Comparison of ENCODE assay signal across 8 cellular contexts in the genomic region with DNA sequence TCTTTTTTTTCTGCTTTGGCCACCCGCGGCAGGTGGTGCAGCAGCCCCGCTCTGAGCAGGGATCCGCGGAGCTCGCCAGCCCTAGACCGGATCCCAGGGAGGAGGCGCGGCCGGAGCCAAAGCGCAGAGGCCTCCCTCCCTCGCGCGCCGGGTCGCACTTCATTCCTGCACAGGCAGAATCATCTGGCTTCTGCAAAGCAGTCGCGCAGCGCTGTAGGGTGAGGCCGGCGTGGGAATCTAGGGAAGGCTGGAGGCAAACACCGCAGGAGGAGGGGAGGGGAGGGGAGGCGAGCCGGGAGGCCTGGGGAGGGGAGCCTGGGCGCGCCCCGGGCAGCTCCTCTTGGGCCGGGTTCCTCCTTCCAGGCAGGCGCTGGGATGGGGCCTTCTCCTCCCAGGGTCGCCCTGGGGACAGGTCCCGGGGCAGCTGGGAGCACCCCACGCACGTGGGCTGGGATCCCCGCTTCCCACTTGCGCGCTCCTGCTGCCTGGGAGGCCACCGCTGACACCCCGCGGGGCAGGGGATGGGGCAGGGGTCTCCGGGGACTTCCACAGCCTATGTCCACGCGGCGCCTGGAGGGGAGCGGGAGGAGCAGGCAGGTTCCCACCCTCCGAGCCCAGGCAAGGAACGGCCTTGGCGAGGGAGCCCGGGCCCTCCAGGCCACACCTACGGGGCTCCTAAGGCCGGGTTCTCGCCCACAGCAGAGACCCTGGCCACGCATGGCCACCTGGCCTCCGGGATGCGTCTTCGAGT. TPM values are rescaled to one million over a fixed set of nuclear protein-coding genes. Genes with fewer than 3 reads are reported as not detected.
A peak's percentile ranks its signal among the peaks of the same experiment; 100 is the strongest.
DNase-seq lines count a peak whose midpoint lies in the region; ATAC-seq and TF ChIP-seq lines count a peak whose summit lies in the region.
"Had no signal": no experiment of that assay in that cellular context is flagged by ENCODE, and none has a peak within 500 bp of the region (broad histone marks: within the 10 kb centered on the region; RNA-seq: fewer than 3 reads in every experiment).

No MANE protein-coding gene starts in this region.

- TF ChIP-seq POLR2A in heart left ventricle (IDR thresholded peaks at IDR 0.05) (no peak), upper lobe of left lung (IDR thresholded peaks at IDR 0.05) (no peak)

- TF ChIP-seq CTCF in ascending aorta (IDR thresholded peaks at IDR 0.05) (no peak), heart left ventricle (IDR thresholded peaks at IDR 0.05) (no peak), nephron (IDR thresholded peaks at IDR 0.05; ENCODE audit: unreplicated experiment in 3 of 3) (no peak), upper lobe of left lung (IDR thresholded peaks at IDR 0.05) (no peak)

- H3K27ac Mint-ChIP-seq in nephron, result peak overlapping the region in 2 of 3 experiments; percentile 13 to 59
- H3K27ac Mint-ChIP-seq in activated naive CD8-positive, alpha-beta T cell treated with anti-CD3 and anti-CD28 coated beads, Interleukin-2, amount 50 U/mL, for 24 hours, result no peak overlapping the region

- no peaks in the 10 kb centered on the region for H3K27me3 ChIP-seq in ascending aorta
- no peaks in the 10 kb centered on the region for H3K27me3 ChIP-seq in heart left ventricle
- no peaks in the 10 kb centered on the region for H3K27me3 ChIP-seq in upper lobe of left lung

- DNase-seq in ascending aorta (ENCODE audit: low spot score in 2 of 2) (peak in 1 of 2 donors; percentile 71), heart left ventricle (peak in 4 of 5 donors; percentile 58 to 80 (median 74)), upper lobe of left lung (peak in 1 of 2 donors; percentile 88), DMS53 (lab: John Stamatoyannopoulos, UW) (no peak), NCI-H82 treated with DMSO at 0.1 percent for 48 hours (lab: John Stamatoyannopoulos, UW; ENCODE audit: unreplicated experiment) (no peak)
- no peak for DNase-seq in activated naive CD8-positive, alpha-beta T cell treated with anti-CD3 and anti-CD28 coated beads, Interleukin-2, amount 50 U/mL, for 24 hours
- DNase-seq: NK-92 treated with Interleukin-12 subunit alpha and Interleukin-12 subunit beta, amount 100 ng/mL, for 24 hours had no signal

- intact Hi-C loops in ascending aorta (cut with DNase I) (loop anchor here (2.0 kb wide), 2 partner anchors 13 to 15 kb away; no protein-coding TSS in a partner anchor), heart left ventricle (cut with DNase I) (loop anchor here in 1 of 10 donors (10.0 kb wide), 1 partner anchor 117 kb away; no protein-coding TSS in a partner anchor)

- WGBS in heart left ventricle, 4 donors, result 29 to 39% (median 36%) methylated on average over 43 to 55 of the region's 55 CpGs
- 46 to 49% methylated on average over 38 to 40 of the region's 55 CpGs for WGBS in upper lobe of left lung, 2 donors

- peaks cover 65% of the 10 kb centered on the region for H3K4me1 Mint-ChIP-seq in nephron
- H3K4me1 Mint-ChIP-seq in activated naive CD8-positive, alpha-beta T cell treated with anti-CD3 and anti-CD28 coated beads, Interleukin-2, amount 50 U/mL, for 24 hours, result peaks cover 60% of the 10 kb centered on the region

- peak overlapping the region; percentile 77 to 84 (median 82) for H3K4me3 Mint-ChIP-seq in nephron
- no peak overlapping the region for H3K4me3 Mint-ChIP-seq in activated naive CD8-positive, alpha-beta T cell treated with anti-CD3 and anti-CD28 coated beads, Interleukin-2, amount 50 U/mL, for 24 hours

- H3K27ac ChIP-seq in ascending aorta (peak overlapping the region; percentile 68 to 85), heart left ventricle (peak overlapping the region; percentile 2 to 92 (median 84)), upper lobe of left lung (peak overlapping the region; percentile 76 to 90 (median 86))

- H3K4me1 ChIP-seq in ascending aorta, result peaks cover 0 to 24% of the 10 kb centered on the region in 2 donors
- H3K4me1 ChIP-seq in heart left ventricle, result peaks cover 4 to 64% (median 43%) of the 10 kb centered on the region in 12 donors
- peaks cover 28 to 82% (median 58%) of the 10 kb centered on the region in 4 donors for H3K4me1 ChIP-seq in upper lobe of left lung

- H3K36me3 ChIP-seq in ascending aorta (no peaks in the 10 kb centered on the region), heart left ventricle (peaks cover 0 to 14% (median 0%) of the 10 kb centered on the region in 9 donors), upper lobe of left lung (no peaks in the 10 kb centered on the region)

- ATAC-seq in heart left ventricle (peak; percentile 53 to 75 (median 70)), upper lobe of left lung (ENCODE audit: low FRiP score in 2 of 2) (peak; percentile 67 to 78)
- no peak for ATAC-seq in activated naive CD8-positive, alpha-beta T cell treated with anti-CD3 and anti-CD28 coated beads, Interleukin-2, amount 50 U/mL, for 24 hours

- H3K9me3 ChIP-seq in ascending aorta (no peaks in the 10 kb centered on the region), heart left ventricle (no peaks in the 10 kb centered on the region), upper lobe of left lung (no peaks in the 10 kb centered on the region)

- H3K36me3 Mint-ChIP-seq in nephron (ENCODE audit: low read depth), result no peaks in the 10 kb centered on the region
- peaks cover 22% of the 10 kb centered on the region for H3K36me3 Mint-ChIP-seq in activated naive CD8-positive, alpha-beta T cell treated with anti-CD3 and anti-CD28 coated beads, Interleukin-2, amount 50 U/mL, for 24 hours (ENCODE audit: low read depth)

- no peak for TF ChIP-seq EP300 in upper lobe of left lung (IDR thresholded peaks at IDR 0.05)

- H3K9me3 Mint-ChIP-seq in nephron, result peaks cover 7% of the 10 kb centered on the region
- H3K9me3 Mint-ChIP-seq in activated naive CD8-positive, alpha-beta T cell treated with anti-CD3 and anti-CD28 coated beads, Interleukin-2, amount 50 U/mL, for 24 hours, result no peaks in the 10 kb centered on the region

- H3K4me3 ChIP-seq in ascending aorta (peak overlapping the region; percentile 27 to 58), heart left ventricle (peak overlapping the region; percentile 17 to 66 (median 55)), upper lobe of left lung (peak overlapping the region; percentile 12 to 53 (median 41))

- peaks cover 24% of the 10 kb centered on the region for H3K27me3 Mint-ChIP-seq in nephron (ENCODE audit: low read depth)
- no peaks in the 10 kb centered on the region for H3K27me3 Mint-ChIP-seq in activated naive CD8-positive, alpha-beta T cell treated with anti-CD3 and anti-CD28 coated beads, Interleukin-2, amount 50 U/mL, for 24 hours

RNA-seq across cellular contexts. Expression of gene MBP, which starts 45.0 kb away (rescaled TPM):
- total RNA-seq in ascending aorta (8.1 TPM), heart left ventricle (10 to 100 TPM; 15.8 to 93.0 (median 38.8) TPM), upper lobe of left lung (10 to 100 TPM; 55.5 to 87.6 (median 68.8) TPM)
- 10 to 100 TPM in 1 of 2 donors, 1 to 10 TPM in 1; 7.7 to 11.3 TPM for polyA plus RNA-seq in heart left ventricle

Comparison
In these comparisons a context has a peak if more than half of its experiments do, and no peak if none do; other contexts are left out.
1. DNase-seq: peak in heart left ventricle (4 of 5); none in DMS53 (single experiment), activated naive CD8-positive, alpha-beta T cell treated with anti-CD3 and anti-CD28 coated beads, Interleukin-2, amount 50 U/mL, for 24 hours (single experiment) and NCI-H82 treated with DMSO at 0.1 percent for 48 hours (single experiment).
2. Peak in every context shown above with its lines, with median percentiles within 50 percentile points of each other: H3K27ac ChIP-seq and H3K4me3 ChIP-seq.